15 cellular contexts compared by ENCODE assay signal in the genomic region with DNA sequence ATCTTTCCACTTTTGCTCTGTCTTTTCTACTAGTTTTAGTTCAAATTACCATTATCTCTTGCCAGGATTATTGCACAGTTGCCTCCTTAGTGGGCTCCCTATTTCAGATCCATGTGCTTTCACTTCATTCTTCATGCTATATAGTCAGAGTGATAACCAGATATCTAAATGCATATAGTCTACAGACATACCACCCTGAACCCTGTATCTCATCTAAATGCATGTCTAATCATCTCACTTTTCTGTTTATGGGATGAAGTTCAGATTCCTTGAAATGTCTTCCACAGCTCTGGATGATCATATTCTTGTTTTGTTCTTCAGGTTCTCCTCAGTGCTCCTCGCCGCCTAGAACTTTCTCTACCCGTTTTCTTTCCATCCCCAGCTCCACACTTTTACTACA. TPM values are rescaled to one million over a fixed set of nuclear protein-coding genes. Genes with fewer than 3 reads are reported as not detected.
A peak's percentile ranks its signal among the peaks of the same experiment; 100 is the strongest.
DNase-seq lines count a peak whose midpoint lies in the region; ATAC-seq and TF ChIP-seq lines count a peak whose summit lies in the region.
"Had no signal": no experiment of that assay in that cellular context is flagged by ENCODE, and none has a peak within 500 bp of the region (broad histone marks: within the 10 kb centered on the region; RNA-seq: fewer than 3 reads in every experiment).

No MANE protein-coding gene starts in this region.

- peaks cover 56% of the 10 kb centered on the region for H3K4me1 Mint-ChIP-seq in activated naive CD8-positive, alpha-beta T cell (ENCODE audit: low read depth)
- H3K4me1 Mint-ChIP-seq in activated naive CD8-positive, alpha-beta T cell treated with anti-CD3 and anti-CD28 coated beads, Interleukin-2, amount 50 U/mL, for 24 hours: peaks cover 47% of the 10 kb centered on the region
- H3K4me1 Mint-ChIP-seq in IgD-negative memory B cell: peaks cover 25 to 36% (median 26%) of the 10 kb centered on the region in 3 donors

- no peak overlapping the region for H3K4me3 Mint-ChIP-seq in activated naive CD8-positive, alpha-beta T cell
- H3K4me3 Mint-ChIP-seq in activated naive CD8-positive, alpha-beta T cell treated with anti-CD3 and anti-CD28 coated beads, Interleukin-2, amount 50 U/mL, for 24 hours: no peak overlapping the region
- H3K4me3 Mint-ChIP-seq in IgD-negative memory B cell: peak overlapping the region in 1 of 4 donors; percentile 36

- H3K36me3 Mint-ChIP-seq in activated naive CD8-positive, alpha-beta T cell: peaks cover 13% of the 10 kb centered on the region
- H3K36me3 Mint-ChIP-seq in activated naive CD8-positive, alpha-beta T cell treated with anti-CD3 and anti-CD28 coated beads, Interleukin-2, amount 50 U/mL, for 24 hours (ENCODE audit: low read depth): peaks cover 24% of the 10 kb centered on the region
- peaks cover 3% of the 10 kb centered on the region for H3K36me3 Mint-ChIP-seq in IgD-negative memory B cell

- H3K4me3 ChIP-seq in esophagus muscularis mucosa (no peak overlapping the region), neutrophil (ENCODE audit: low read depth in 1 of 2, low read length in 1 of 2) (no peak overlapping the region), WERI-Rb-1 (ENCODE audit: low read depth, low read length) (no peak overlapping the region)
- H3K4me3 ChIP-seq: SJCRH30 had no signal

- H3K27ac ChIP-seq in esophagus muscularis mucosa (replicated peaks in 1 of 4) (no peak overlapping the region), neutrophil (peak overlapping the region; percentile 50), WERI-Rb-1 (no peak overlapping the region)
- H3K27ac ChIP-seq: RWPE1, SJCRH30 had no signal

- DNase-seq in activated naive CD8-positive, alpha-beta T cell treated with anti-CD3 and anti-CD28 coated beads, Interleukin-2, amount 50 U/mL, for 24 hours: no peak
- DNase-seq in esophagus muscularis mucosa (ENCODE audit: extremely low spot score): peak; percentile 62
- DNase-seq in WERI-Rb-1: no peak
- DNase-seq in pons (ENCODE audit: low spot score): no peak
- DNase-seq: AML-193; NCI-H146; NCI-H226; NCI-H526 treated with DMSO at 0.1 percent for 48 hours; NK-92 treated with Interleukin-12 subunit alpha and Interleukin-12 subunit beta, amount 100 ng/mL, for 24 hours; SJCRH30 had no signal

- WGBS in esophagus muscularis mucosa: 94% methylated on average over 3 of the region's 3 CpGs

- no peaks in the 10 kb centered on the region for H3K27me3 Mint-ChIP-seq in activated naive CD8-positive, alpha-beta T cell
- H3K27me3 Mint-ChIP-seq in activated naive CD8-positive, alpha-beta T cell treated with anti-CD3 and anti-CD28 coated beads, Interleukin-2, amount 50 U/mL, for 24 hours: no peaks in the 10 kb centered on the region
- H3K27me3 Mint-ChIP-seq in IgD-negative memory B cell: no peaks in the 10 kb centered on the region

- ATAC-seq in activated naive CD8-positive, alpha-beta T cell treated with anti-CD3 and anti-CD28 coated beads, Interleukin-2, amount 50 U/mL, for 24 hours: no peak
- ATAC-seq in HG03097 (IDR thresholded peaks at IDR 0.05; ENCODE audit: low FRiP score, unreplicated experiment): no peak

- TF ChIP-seq POLR2A in esophagus muscularis mucosa (IDR thresholded peaks at IDR 0.05; ENCODE audit: low read depth): no peak

- no peaks in the 10 kb centered on the region for H3K27me3 ChIP-seq in esophagus muscularis mucosa
- no peaks in the 10 kb centered on the region for H3K27me3 ChIP-seq in neutrophil
- no peaks in the 10 kb centered on the region for H3K27me3 ChIP-seq in WERI-Rb-1 (ENCODE audit: insufficient read depth, low read depth, severe bottlenecking)
- H3K27me3 ChIP-seq: SJCRH30 had no signal

- peaks cover 0 to 7% (median 2%) of the 10 kb centered on the region in 4 donors for H3K36me3 ChIP-seq in esophagus muscularis mucosa
- H3K36me3 ChIP-seq in neutrophil: peaks cover 18% of the 10 kb centered on the region
- peaks cover 21% of the 10 kb centered on the region for H3K36me3 ChIP-seq in WERI-Rb-1

- H3K4me1 ChIP-seq in esophagus muscularis mucosa (peaks cover 9 to 80% (median 63%) of the 10 kb centered on the region in 4 donors), neutrophil (ENCODE audit: control insufficient read depth in 1 of 2, insufficient read depth in 1 of 2, low read depth in 1 of 2, low read length in 1 of 2) (peaks cover 0 to under 1% of the 10 kb centered on the region in 2 experiments)
- H3K4me1 ChIP-seq: SJCRH30 had no signal

- intact Hi-C loops in esophagus muscularis mucosa (cut with DNase I): no loop called here

- no peaks in the 10 kb centered on the region for H3K9me3 Mint-ChIP-seq in activated naive CD8-positive, alpha-beta T cell (ENCODE audit: low read depth)
- no peaks in the 10 kb centered on the region for H3K9me3 Mint-ChIP-seq in activated naive CD8-positive, alpha-beta T cell treated with anti-CD3 and anti-CD28 coated beads, Interleukin-2, amount 50 U/mL, for 24 hours
- no peaks in the 10 kb centered on the region for H3K9me3 Mint-ChIP-seq in IgD-negative memory B cell

- H3K9me3 ChIP-seq in esophagus muscularis mucosa: no peaks in the 10 kb centered on the region
- no peaks in the 10 kb centered on the region for H3K9me3 ChIP-seq in neutrophil
- no peaks in the 10 kb centered on the region for H3K9me3 ChIP-seq in WERI-Rb-1 (ENCODE audit: severe bottlenecking)
- H3K9me3 ChIP-seq: SJCRH30 had no signal

- H3K27ac Mint-ChIP-seq in activated naive CD8-positive, alpha-beta T cell: peak overlapping the region; percentile 52
- H3K27ac Mint-ChIP-seq in activated naive CD8-positive, alpha-beta T cell treated with anti-CD3 and anti-CD28 coated beads, Interleukin-2, amount 50 U/mL, for 24 hours: no peak overlapping the region
- H3K27ac Mint-ChIP-seq in IgD-negative memory B cell: peak overlapping the region in 2 of 3 donors; percentile 4 to 86

- no peak for TF ChIP-seq CTCF in esophagus muscularis mucosa (IDR thresholded peaks at IDR 0.05)
- no peak for TF ChIP-seq CTCF in neutrophil (IDR thresholded peaks at IDR 0.05)
- no peak for TF ChIP-seq CTCF in WERI-Rb-1 (IDR thresholded peaks at IDR 0.05; ENCODE audit: low read depth, low read length)

- no peak for TF ChIP-seq EP300 in esophagus muscularis mucosa (IDR thresholded peaks at IDR 0.05)

RNA-seq across cellular contexts. Expression of a gene that starts 13.8 kb away (rescaled TPM):
- polyA plus RNA-seq in IgD-negative memory B cell: 8.0 TPM
- 10 to 100 TPM; 17.0 to 36.5 (median 25.9) TPM for total RNA-seq in esophagus muscularis mucosa
